In genomic region chr2:3399403-3399802, GRCh38 we compare ENCODE assay signal across 24 cellular contexts. TPM values are rescaled to one million over a fixed set of nuclear protein-coding genes. Genes with fewer than 3 reads are reported as not detected.
DNase-seq lines count a peak whose midpoint lies in the region; ATAC-seq and TF ChIP-seq lines count a peak whose summit lies in the region.
"Had no signal": no experiment of that assay in that cellular context is flagged by ENCODE, and none has a peak within 500 bp of the region (broad histone marks: within the 10 kb centered on the region; RNA-seq: fewer than 3 reads in every experiment).

No MANE protein-coding gene starts in this region.

- H3K36me3 Mint-ChIP-seq in nephron (ENCODE audit: low read depth), result peaks cover 78% of the 10 kb centered on the region

- H4K20me1 ChIP-seq in MM.1S (ENCODE audit: insufficient read depth, low read length), result no peaks in the 10 kb centered on the region

- H3K27ac Mint-ChIP-seq in nephron, result peak overlapping the region; percentile 83 to 93 (median 93)
- H3K27ac Mint-ChIP-seq: activated CD4-positive, alpha-beta T cell treated with anti-CD3 and anti-CD28 coated beads, Interleukin-2, amount 10 ng/mL, durations not matched to agents 24 days and 14 days; activated naive CD4-positive, alpha-beta T cell treated with anti-CD3 and anti-CD28 coated beads for 36 hours; B cell; stimulated activated naive CD8-positive, alpha-beta T cell treated with anti-CD3 and anti-CD28 coated beads, Interleukin-15, Interleukin-2, amounts not matched to agents 100 ng/mL and 50 ng/mL, for 24 hours; T-helper 17 cell had no signal

- H3K4me1 Mint-ChIP-seq in nephron, result peaks cover 20% of the 10 kb centered on the region

- H3K36me3 ChIP-seq in left ventricle myocardium inferior, result peaks cover 62% of the 10 kb centered on the region
- no peaks in the 10 kb centered on the region for H3K36me3 ChIP-seq in MM.1S (replicated peaks; ENCODE audit: insufficient read depth, low read length)

- ATAC-seq in Right ventricle myocardium superior (ENCODE audit: poor library complexity) (no peak), GM19395 (IDR thresholded peaks at IDR 0.05; ENCODE audit: unreplicated experiment) (no peak)
- ATAC-seq: gastroesophageal sphincter, T-helper 17 cell had no signal

- no peaks in the 10 kb centered on the region for H3K9me2 ChIP-seq in MM.1S (replicated peaks; ENCODE audit: insufficient read depth, low read length)

- TF ChIP-seq CTCF in left ventricle myocardium inferior (IDR thresholded peaks at IDR 0.05; ENCODE audit: borderline replicate concordance) (no peak), dorsolateral prefrontal cortex (IDR thresholded peaks at IDR 0.05 in 54 of 56, conservative IDR thresholded peaks at IDR 0.05 in 2 of 56; ENCODE audit: low read depth in 1 of 56, partially characterized antibody in 56 of 56) (no peak), nephron (IDR thresholded peaks at IDR 0.05; ENCODE audit: unreplicated experiment in 3 of 3) (no peak), MM.1S (IDR thresholded peaks at IDR 0.05; ENCODE audit: low read length) (no peak)

- peaks cover 24% of the 10 kb centered on the region for H3K9me3 ChIP-seq in left ventricle myocardium inferior (replicated peaks)
- no peaks in the 10 kb centered on the region for H3K9me3 ChIP-seq in MM.1S (replicated peaks; ENCODE audit: insufficient read depth, low read length)
- H3K9me3 ChIP-seq: pancreas had no signal

- intact Hi-C loops in left ventricle myocardium inferior (cut with micrococcal nuclease) (no loop called here), Right ventricle myocardium superior (cut with DNase I) (no loop called here), dorsolateral prefrontal cortex (cut with DNase I) (loop anchor here (10.0 kb wide), 2 partner anchors 65 to 205 kb away; no protein-coding TSS in a partner anchor)

- H3K4me1 ChIP-seq in left ventricle myocardium inferior (peaks cover 28% of the 10 kb centered on the region), MM.1S (ENCODE audit: low read length) (no peaks in the 10 kb centered on the region)
- H3K4me1 ChIP-seq: pancreas had no signal

- H3F3A ChIP-seq in MM.1S (ENCODE audit: insufficient read depth, low read length), result no peaks in the 10 kb centered on the region

- peaks cover 36% of the 10 kb centered on the region for H3K9me3 Mint-ChIP-seq in nephron

- no peak overlapping the region for H3K9ac ChIP-seq in MM.1S (ENCODE audit: low read length)
- H3K9ac ChIP-seq: KMS-11 had no signal

- H3K4me3 ChIP-seq in left ventricle myocardium inferior (peak overlapping the region; percentile 36), dorsolateral prefrontal cortex (peak overlapping the region in 54 of 59 donors; percentile 1 to 59 (median 35)), MM.1S (ENCODE audit: low read length) (no peak overlapping the region)
- H3K4me3 ChIP-seq: gastroesophageal sphincter, lung, pancreas, sigmoid colon, transverse colon had no signal

- no peaks in the 10 kb centered on the region for H3K79me2 ChIP-seq in MM.1S (ENCODE audit: low read length)

- peak overlapping the region; percentile 71 for H3K27ac ChIP-seq in left ventricle myocardium inferior (replicated peaks)
- H3K27ac ChIP-seq in dorsolateral prefrontal cortex, result peak overlapping the region; percentile 44 to 98 (median 91)
- no peak overlapping the region for H3K27ac ChIP-seq in MM.1S (ENCODE audit: low read length)
- H3K27ac ChIP-seq: gastroesophageal sphincter, KMS-11, pancreas, transverse colon had no signal

- H3K27me3 Mint-ChIP-seq in nephron (ENCODE audit: low read depth), result no peaks in the 10 kb centered on the region
- H3K27me3 Mint-ChIP-seq: activated CD4-positive, alpha-beta T cell treated with anti-CD3 and anti-CD28 coated beads, Interleukin-2, amount 10 ng/mL, durations not matched to agents 24 days and 14 days; B cell; stimulated activated naive CD8-positive, alpha-beta T cell treated with anti-CD3 and anti-CD28 coated beads, Interleukin-15, Interleukin-2, amounts not matched to agents 100 ng/mL and 50 ng/mL, for 24 hours; T-helper 17 cell had no signal

- H3K27me3 ChIP-seq in left ventricle myocardium inferior (ENCODE audit: low read depth) (no peaks in the 10 kb centered on the region), dorsolateral prefrontal cortex (no peaks in the 10 kb centered on the region), MM.1S (replicated peaks; ENCODE audit: insufficient read depth, low read length) (no peaks in the 10 kb centered on the region)
- H3K27me3 ChIP-seq: gastroesophageal sphincter, pancreas, sigmoid colon, transverse colon had no signal

- H3K4me3 Mint-ChIP-seq in nephron, result no peak overlapping the region
- H3K4me3 Mint-ChIP-seq: activated CD4-positive, alpha-beta T cell treated with anti-CD3 and anti-CD28 coated beads, Interleukin-2, amount 10 ng/mL, durations not matched to agents 24 days and 14 days; activated naive CD4-positive, alpha-beta T cell treated with anti-CD3 and anti-CD28 coated beads for 36 hours; B cell; stimulated activated naive CD8-positive, alpha-beta T cell treated with anti-CD3 and anti-CD28 coated beads, Interleukin-15, Interleukin-2, amounts not matched to agents 100 ng/mL and 50 ng/mL, for 24 hours; T-helper 17 cell had no signal

- DNase-seq in left ventricle myocardium inferior (no peak), Right ventricle myocardium superior (no peak), dorsolateral prefrontal cortex (no peak), NCI-H526 treated with DMSO at 0.1 percent for 48 hours (lab: John Stamatoyannopoulos, UW) (no peak), mesenteric fat pad (ENCODE audit: low spot score) (no peak), MM.1S (no peak)
- DNase-seq: activated CD4-positive, alpha-beta T cell treated with anti-CD3 and anti-CD28 coated beads, Interleukin-2, amount 10 ng/mL, durations not matched to agents 24 days and 14 days; activated naive CD4-positive, alpha-beta T cell treated with anti-CD3 and anti-CD28 coated beads for 36 hours; amniotic stem cell; GF-D8; NCI-H1436; NCI-H2171; NCI-H524; pancreas; T-helper 17 cell; transverse colon had no signal

- no peak overlapping the region for H3K4me2 ChIP-seq in MM.1S (ENCODE audit: low read depth, low read length)
- H3K4me2 ChIP-seq: KMS-11 had no signal

- no peak overlapping the region for H2AFZ ChIP-seq in MM.1S (ENCODE audit: low read length)

RNA-seq across cellular contexts. Expression of gene TRAPPC12, which starts 19.9 kb away (rescaled TPM):
- total RNA-seq in left ventricle myocardium inferior (127 TPM), Right ventricle myocardium superior (104 TPM), dorsolateral prefrontal cortex (100 to 1,000 TPM; 132 to 231 (median 178) TPM), mesenteric fat pad (78.9 TPM)

RNA-seq across cellular contexts. Expression of gene EIPR1, which starts 21.8 kb away (rescaled TPM):
- total RNA-seq in left ventricle myocardium inferior (12.2 TPM), Right ventricle myocardium superior (8.4 TPM), dorsolateral prefrontal cortex (10 to 100 TPM; 30.3 to 59.7 (median 46.2) TPM), mesenteric fat pad (16.3 TPM)

Comparison
In these comparisons a context has a peak if more than half of its experiments do, and no peak if none do; other contexts are left out.
1. intact Hi-C loops: an anchor here in dorsolateral prefrontal cortex (10.0 kb wide); none called in left ventricle myocardium inferior and Right ventricle myocardium superior.